16 cellular contexts compared by ENCODE assay signal in genomic region chr12:2396448-2396871, GRCh38.
DNase-seq lines count a peak whose midpoint lies in the region; ATAC-seq and TF ChIP-seq lines count a peak whose summit lies in the region.
"Had no signal": no experiment of that assay in that cellular context is flagged by ENCODE, and none has a peak within 500 bp of the region (broad histone marks: within the 10 kb centered on the region; RNA-seq: fewer than 3 reads in every experiment).

No MANE protein-coding gene starts in this region.

- H3K27ac ChIP-seq in RWPE2 (ENCODE audit: poor library complexity, severe bottlenecking) = no peak overlapping the region
- H3K27ac ChIP-seq: KMS-11 had no signal

- peak; percentile 15 for DNase-seq in AG09319 (ENCODE audit: extremely low read depth, low read depth)
- peak; percentile 44 for DNase-seq in RWPE2 (ENCODE audit: low spot score)
- DNase-seq in glomerular visceral epithelial cell (ENCODE audit: extremely low spot score) = peak; percentile 52
- peak; percentile 91 for DNase-seq in posterior vena cava (ENCODE audit: low spot score)
- DNase-seq in NCI-H2171 treated with DMSO at 0.1 percent for 48 hours (lab: John Stamatoyannopoulos, UW) = no peak
- no peak for DNase-seq in NCI-H1436 (lab: John Stamatoyannopoulos, UW)
- DNase-seq in NCI-H1930 (lab: John Stamatoyannopoulos, UW) = no peak
- DNase-seq: activated CD4-positive, alpha-beta T cell treated with anti-CD3 and anti-CD28 coated beads for 4 hours; activated T-cell treated with anti-CD3 and anti-CD28 coated beads, Interleukin-2, amount 50 U/mL, for 4 hours; glutamatergic neuron; kidney glomerular epithelial cell; NCI-H2107; T-cell; trophoblast cell had no signal

- intact Hi-C loops in posterior vena cava (cut with DNase I) = no loop called here

- no peaks in the 10 kb centered on the region for H3K36me3 ChIP-seq in RWPE2 (ENCODE audit: low read depth)

- TF ChIP-seq CTCF in AG09319 (IDR thresholded peaks at IDR 0.05; ENCODE audit: low read depth, low read length) = no peak
- TF ChIP-seq CTCF in RWPE2 (IDR thresholded peaks at IDR 0.05; ENCODE audit: poor library complexity, severe bottlenecking) = no peak

- ATAC-seq in RWPE2 (ENCODE audit: low read depth) (no peak), GM19023 (IDR thresholded peaks at IDR 0.05; ENCODE audit: unreplicated experiment) (no peak)
- ATAC-seq: activated T-cell treated with anti-CD3 and anti-CD28 coated beads, Interleukin-2, amount 50 U/mL, for 4 hours; T-cell had no signal

- H3K9me3 ChIP-seq in RWPE2 (ENCODE audit: severe bottlenecking) = no peaks in the 10 kb centered on the region

- H3K27me3 ChIP-seq in RWPE2 (ENCODE audit: insufficient read depth, poor library complexity, severe bottlenecking) = no peaks in the 10 kb centered on the region

- H3K4me1 ChIP-seq in RWPE2 (ENCODE audit: insufficient read depth, poor library complexity, severe bottlenecking) = no peaks in the 10 kb centered on the region

- no peak overlapping the region for H3K4me3 ChIP-seq in RWPE2 (ENCODE audit: severe bottlenecking)

Comparison
In these comparisons a context has a peak if more than half of its experiments do, and no peak if none do; other contexts are left out.
1. DNase-seq: peak in AG09319 (single experiment), RWPE2 (single experiment), glomerular visceral epithelial cell (single experiment) and posterior vena cava (single experiment); none in NCI-H2171 treated with DMSO at 0.1 percent for 48 hours (single experiment), NCI-H1436 (single experiment) and NCI-H1930 (0 of 2).